ENCODE assay signal across 16 cellular contexts in the genomic region with DNA sequence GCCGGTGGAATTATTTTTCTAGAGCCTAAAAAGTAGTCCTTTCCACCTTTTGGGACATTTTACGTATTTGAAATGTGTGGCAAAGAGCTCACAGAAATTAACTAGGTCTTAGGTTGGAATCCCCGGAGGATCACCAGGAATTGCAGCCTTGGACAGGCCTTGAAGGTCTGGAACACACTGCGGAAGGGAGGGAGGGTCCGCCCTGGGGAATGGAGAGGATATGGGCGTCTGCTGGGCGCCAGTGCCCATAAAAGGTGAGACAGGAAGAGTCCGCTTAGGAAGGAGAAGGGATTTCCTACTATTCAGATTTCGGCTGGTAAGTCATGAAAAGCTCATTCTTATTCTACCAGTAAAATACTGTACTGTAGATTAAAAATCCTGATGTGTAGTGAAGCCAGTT.
A peak's percentile ranks its signal among the peaks of the same experiment; 100 is the strongest.
DNase-seq lines count a peak whose midpoint lies in the region; ATAC-seq and TF ChIP-seq lines count a peak whose summit lies in the region.
"Had no signal": no experiment of that assay in that cellular context is flagged by ENCODE, and none has a peak within 500 bp of the region (broad histone marks: within the 10 kb centered on the region; RNA-seq: fewer than 3 reads in every experiment).

No MANE protein-coding gene starts in this region.

- no peaks in the 10 kb centered on the region for H3K79me2 ChIP-seq in PC-9 (ENCODE audit: low read depth)

- intact Hi-C loops in PC-9 (cut with micrococcal nuclease; ENCODE audit: unreplicated experiment), result loop anchor here (10.0 kb wide), 1 partner anchor 284 kb away; no protein-coding TSS in a partner anchor
- intact Hi-C loops in left ventricle myocardium inferior (cut with micrococcal nuclease), result loop anchor here (10.0 kb wide), 1 partner anchor 114 kb away; a partner anchor contains a TSS
- intact Hi-C loops in gastrocnemius medialis (cut with DNase I; ENCODE audit: low total_unique reads), result loop anchor here (10.0 kb wide), 1 partner anchor 296 kb away; a partner anchor contains a TSS

- in situ Hi-C loops in gastrocnemius medialis (cut with MboI; ENCODE audit: low sequenced_read_pairs in 4 of 4), result loop anchor here in 3 of 4 donors (10.0 to 25.0 kb wide), 3 partner anchors 114 to 194 kb away; a partner anchor contains a TSS

- BruUV-seq in PC-9 (replicated peaks; lab: Mats Ljungman, UMichigan), result TSS peak; percentile 39

- POLR2A ChIA-PET in PC-9 (lab: Charles Lee; ENCODE audit: unreplicated experiment), result interaction anchor here (0.6 kb wide), 1 partner anchor 37 kb away, joined by 3 read pairs; no protein-coding TSS in a partner anchor

- H3K27me3 ChIP-seq in PC-9 (ENCODE audit: insufficient read depth, low read depth), result no peaks in the 10 kb centered on the region
- no peaks in the 10 kb centered on the region for H3K27me3 ChIP-seq in left ventricle myocardium inferior (ENCODE audit: low read depth)
- H3K27me3 ChIP-seq in gastrocnemius medialis, result no peaks in the 10 kb centered on the region
- H3K27me3 ChIP-seq: cardiac muscle cell had no signal

- no peak overlapping the region for H3K4me3 ChIP-seq in PC-9
- no peak overlapping the region for H3K4me3 ChIP-seq in left ventricle myocardium inferior
- no peak overlapping the region for H3K4me3 ChIP-seq in gastrocnemius medialis
- H3K4me3 ChIP-seq: cardiac muscle cell had no signal

- no peak overlapping the region for H2AFZ ChIP-seq in PC-9

- DNase-seq in PC-9 (peak in 1 of 2 experiments; percentile 12), left ventricle myocardium inferior (peak; percentile 59), gastrocnemius medialis (no peak), NCI-H2107 (lab: John Stamatoyannopoulos, UW) (no peak), NOMO-1 treated with DMSO at 0.1 percent for 48 hours (lab: John Stamatoyannopoulos, UW; ENCODE audit: unreplicated experiment) (no peak)
- DNase-seq in stimulated activated CD4-positive, alpha-beta T cell treated with anti-CD3 and anti-CD28 coated beads, Interleukin-4, amount 100 ng/mL, for 1 hour, result no peak
- DNase-seq in activated CD4-positive, CD25-positive, alpha-beta regulatory T cell treated with anti-CD3 and anti-CD28 coated beads, Interleukin-2, amount 50 U/mL, for 72 hours, result no peak
- DNase-seq: activated CD4-positive, CD25-positive, alpha-beta regulatory T cell; head of caudate nucleus; NCI-H1105; NCI-H345; small intestine; substantia nigra had no signal

- no peaks in the 10 kb centered on the region for H4K20me1 ChIP-seq in PC-9 (ENCODE audit: insufficient read depth)

- H3K36me3 ChIP-seq in PC-9 (ENCODE audit: low read depth) (no peaks in the 10 kb centered on the region), left ventricle myocardium inferior (no peaks in the 10 kb centered on the region), gastrocnemius medialis (no peaks in the 10 kb centered on the region)
- H3K36me3 ChIP-seq: cardiac muscle cell, neutrophil had no signal

- H3K4me1 ChIP-seq in PC-9 (replicated peaks; ENCODE audit: insufficient read depth) (0 out of 2 replicates have a peak, but pooled peaks cover 4% of the 10 kb centered on the region), left ventricle myocardium inferior (peaks cover 90% of the 10 kb centered on the region), gastrocnemius medialis (peaks cover 28 to 35% of the 10 kb centered on the region in 2 donors)

- ATAC-seq in GM18511 (IDR thresholded peaks at IDR 0.05; ENCODE audit: unreplicated experiment) (peak; percentile 9), gastrocnemius medialis (no peak)

- CTCF ChIA-PET in PC-9 (lab: Charles Lee), result no interaction called here

- no peak for TF ChIP-seq POLR2A in gastrocnemius medialis (IDR thresholded peaks at IDR 0.05)

- no peak overlapping the region for H3K27ac ChIP-seq in PC-9
- peak overlapping the region; percentile 88 for H3K27ac ChIP-seq in left ventricle myocardium inferior (replicated peaks)
- H3K27ac ChIP-seq in gastrocnemius medialis, result peak overlapping the region; percentile 69 to 83 (median 72)
- H3K27ac ChIP-seq: neutrophil had no signal

- no peaks in the 10 kb centered on the region for H3K9me2 ChIP-seq in PC-9 (ENCODE audit: insufficient read depth)

- H3K9me3 ChIP-seq in PC-9 (ENCODE audit: insufficient read depth, low read depth) (no peaks in the 10 kb centered on the region), left ventricle myocardium inferior (replicated peaks) (no peaks in the 10 kb centered on the region), gastrocnemius medialis (no peaks in the 10 kb centered on the region)
- H3K9me3 ChIP-seq: neutrophil had no signal

- peaks cover 15% of the 10 kb centered on the region; the same call in 1 of the 2 replicates for H3F3A ChIP-seq in PC-9 (ENCODE audit: insufficient read depth, low read depth)

- no peak overlapping the region for H3K4me2 ChIP-seq in PC-9

- TF ChIP-seq CTCF in PC-9 (conservative IDR thresholded peaks at IDR 0.05), result no peak
- no peak for TF ChIP-seq CTCF in left ventricle myocardium inferior (IDR thresholded peaks at IDR 0.05; ENCODE audit: borderline replicate concordance)
- no peak for TF ChIP-seq CTCF in gastrocnemius medialis (IDR thresholded peaks at IDR 0.05 in 4 of 5, conservative IDR thresholded peaks at IDR 0.05 in 1 of 5)
